Comparison of ENCODE assay signal across 1 cellular context in the genomic region with DNA sequence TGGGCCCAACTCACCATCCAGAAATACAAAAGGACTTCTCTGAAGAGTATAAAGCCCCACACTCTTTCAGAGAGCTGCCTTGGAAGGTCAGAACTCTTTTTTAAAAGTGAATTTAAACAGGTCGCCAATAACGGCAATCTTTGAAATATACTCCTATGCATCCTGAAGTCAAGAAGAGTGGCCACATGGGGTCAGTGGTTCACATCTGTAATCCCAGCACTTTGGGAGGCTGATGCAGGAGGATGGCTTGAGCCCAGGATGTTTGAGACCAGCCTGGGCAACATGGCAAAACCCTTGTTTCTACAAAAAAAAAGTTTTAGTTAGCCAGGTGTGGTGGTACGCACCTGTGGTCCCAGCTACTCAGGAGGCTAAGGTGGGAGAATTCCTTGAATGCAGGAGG.
TF ChIP-seq lines count a peak whose summit lies in the region.

No MANE protein-coding gene starts in this region.

TF ChIP-seq in GM12878, 131 proteins besides CTCF, POLR2A, EP300 and RAD21:
- no peak for TF ChIP-seq TCF3 (IDR thresholded peaks at IDR 0.05; ENCODE audit: borderline replicate concordance, insufficient read depth, low read depth, low read length)
- no peak for TF ChIP-seq SUPT20H (IDR thresholded peaks at IDR 0.05; ENCODE audit: borderline replicate concordance, control insufficient read depth, low read depth, low read length)
- no peak for TF ChIP-seq CREM (IDR thresholded peaks at IDR 0.05; ENCODE audit: low read depth)
- TF ChIP-seq JUNB (IDR thresholded peaks at IDR 0.05): no peak
- TF ChIP-seq, protein P1, sequence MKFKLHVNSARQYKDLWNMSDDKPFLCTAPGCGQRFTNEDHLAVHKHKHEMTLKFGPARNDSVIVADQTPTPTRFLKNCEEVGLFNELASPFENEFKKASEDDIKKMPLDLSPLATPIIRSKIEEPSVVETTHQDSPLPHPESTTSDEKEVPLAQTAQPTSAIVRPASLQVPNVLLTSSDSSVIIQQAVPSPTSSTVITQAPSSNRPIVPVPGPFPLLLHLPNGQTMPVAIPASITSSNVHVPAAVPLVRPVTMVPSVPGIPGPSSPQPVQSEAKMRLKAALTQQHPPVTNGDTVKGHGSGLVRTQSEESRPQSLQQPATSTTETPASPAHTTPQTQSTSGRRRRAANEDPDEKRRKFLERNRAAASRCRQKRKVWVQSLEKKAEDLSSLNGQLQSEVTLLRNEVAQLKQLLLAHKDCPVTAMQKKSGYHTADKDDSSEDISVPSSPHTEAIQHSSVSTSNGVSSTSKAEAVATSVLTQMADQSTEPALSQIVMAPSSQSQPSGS (IDR thresholded peaks at IDR 0.05; ENCODE audit: low read length): no peak
- TF ChIP-seq SMAD5 (IDR thresholded peaks at IDR 0.05; ENCODE audit: low read depth): no peak
- no peak for TF ChIP-seq MTA3 (IDR thresholded peaks at IDR 0.05; ENCODE audit: borderline replicate concordance, low read length)
- TF ChIP-seq IRF4 (IDR thresholded peaks at IDR 0.05; ENCODE audit: low read depth, low read length): no peak
- TF ChIP-seq, protein P2, sequence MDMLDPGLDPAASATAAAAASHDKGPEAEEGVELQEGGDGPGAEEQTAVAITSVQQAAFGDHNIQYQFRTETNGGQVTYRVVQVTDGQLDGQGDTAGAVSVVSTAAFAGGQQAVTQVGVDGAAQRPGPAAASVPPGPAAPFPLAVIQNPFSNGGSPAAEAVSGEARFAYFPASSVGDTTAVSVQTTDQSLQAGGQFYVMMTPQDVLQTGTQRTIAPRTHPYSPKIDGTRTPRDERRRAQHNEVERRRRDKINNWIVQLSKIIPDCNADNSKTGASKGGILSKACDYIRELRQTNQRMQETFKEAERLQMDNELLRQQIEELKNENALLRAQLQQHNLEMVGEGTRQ (IDR thresholded peaks at IDR 0.05; ENCODE audit: borderline replicate concordance, low read depth, low read length): no peak
- TF ChIP-seq ZNF24 (IDR thresholded peaks at IDR 0.05): no peak
- TF ChIP-seq KAT2A (conservative IDR thresholded peaks at IDR 0.05; ENCODE audit: control insufficient read depth, low read depth, low read length): no peak
- no peak for TF ChIP-seq MYB (IDR thresholded peaks at IDR 0.05; ENCODE audit: borderline replicate concordance, low read depth, low read length)
- no peak for TF ChIP-seq CHD1 (IDR thresholded peaks at IDR 0.05; ENCODE audit: low read depth, low read length)
- TF ChIP-seq, protein P3, sequence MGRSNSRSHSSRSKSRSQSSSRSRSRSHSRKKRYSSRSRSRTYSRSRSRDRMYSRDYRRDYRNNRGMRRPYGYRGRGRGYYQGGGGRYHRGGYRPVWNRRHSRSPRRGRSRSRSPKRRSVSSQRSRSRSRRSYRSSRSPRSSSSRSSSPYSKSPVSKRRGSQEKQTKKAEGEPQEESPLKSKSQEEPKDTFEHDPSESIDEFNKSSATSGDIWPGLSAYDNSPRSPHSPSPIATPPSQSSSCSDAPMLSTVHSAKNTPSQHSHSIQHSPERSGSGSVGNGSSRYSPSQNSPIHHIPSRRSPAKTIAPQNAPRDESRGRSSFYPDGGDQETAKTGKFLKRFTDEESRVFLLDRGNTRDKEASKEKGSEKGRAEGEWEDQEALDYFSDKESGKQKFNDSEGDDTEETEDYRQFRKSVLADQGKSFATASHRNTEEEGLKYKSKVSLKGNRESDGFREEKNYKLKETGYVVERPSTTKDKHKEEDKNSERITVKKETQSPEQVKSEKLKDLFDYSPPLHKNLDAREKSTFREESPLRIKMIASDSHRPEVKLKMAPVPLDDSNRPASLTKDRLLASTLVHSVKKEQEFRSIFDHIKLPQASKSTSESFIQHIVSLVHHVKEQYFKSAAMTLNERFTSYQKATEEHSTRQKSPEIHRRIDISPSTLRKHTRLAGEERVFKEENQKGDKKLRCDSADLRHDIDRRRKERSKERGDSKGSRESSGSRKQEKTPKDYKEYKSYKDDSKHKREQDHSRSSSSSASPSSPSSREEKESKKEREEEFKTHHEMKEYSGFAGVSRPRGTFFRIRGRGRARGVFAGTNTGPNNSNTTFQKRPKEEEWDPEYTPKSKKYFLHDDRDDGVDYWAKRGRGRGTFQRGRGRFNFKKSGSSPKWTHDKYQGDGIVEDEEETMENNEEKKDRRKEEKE (IDR thresholded peaks at IDR 0.05): no peak
- TF ChIP-seq CBFB (IDR thresholded peaks at IDR 0.05; ENCODE audit: low read depth): no peak
- TF ChIP-seq PML (IDR thresholded peaks at IDR 0.05; ENCODE audit: low read length): no peak
- TF ChIP-seq YY1 (IDR thresholded peaks at IDR 0.05; ENCODE audit: low read depth, low read length): no peak
- TF ChIP-seq RCOR1 (conservative IDR thresholded peaks at IDR 0.05; ENCODE audit: low read depth, low read length): no peak
- TF ChIP-seq RAD51 (IDR thresholded peaks at IDR 0.05): no peak
